9 cellular contexts compared by ENCODE assay signal in genomic region chr4:27913738-27914137, GRCh38.
"Had no signal": no experiment of that assay in that cellular context is flagged by ENCODE, and none has a peak within 500 bp of the region (broad histone marks: within the 10 kb centered on the region; RNA-seq: fewer than 3 reads in every experiment).

No MANE protein-coding gene starts in this region.

- H3K9ac ChIP-seq: GM23248 had no signal

- H3K9me3 ChIP-seq: HAP-1 had no signal

- H3K27ac Mint-ChIP-seq: GM23338, H9, HFFc6 had no signal

- H3K4me3 Mint-ChIP-seq: GM23338, H9, HFFc6 had no signal

- H3K9me3 Mint-ChIP-seq: GM23338, H9, HFFc6 had no signal

- H3K36me3 ChIP-seq: HAP-1 had no signal

- H3K4me1 Mint-ChIP-seq: GM23338 had no signal

- H3K4me2 ChIP-seq: GM23338 had no signal

- H2AFZ ChIP-seq: GM23248, GM23338 had no signal

- H3K4me3 ChIP-seq: GM23248, GM23338, HAP-1 had no signal

- ATAC-seq: GM23338, HCT116 had no signal

- H3K27ac ChIP-seq: GM23248 had no signal

- DNase-seq: GM23248, GOT3, H7, H9, HCEC 1CT, HFFc6 had no signal
